Comparison of ENCODE assay signal across 21 cellular contexts in genomic region chr17:8542599-8542998, GRCh38.
"Had no signal": no experiment of that assay in that cellular context is flagged by ENCODE, and none has a peak within 500 bp of the region (broad histone marks: within the 10 kb centered on the region; RNA-seq: fewer than 3 reads in every experiment).

No MANE protein-coding gene starts in this region.

- H3K9ac ChIP-seq: parathyroid adenoma had no signal

- H3K4me3 ChIP-seq: left lung had no signal

- H3K4me1 ChIP-seq: foreskin keratinocyte, left lung, parathyroid adenoma had no signal

- ATAC-seq: activated CD8-positive, alpha-beta T cell treated with anti-CD3 and anti-CD28 coated beads, Interleukin-2, amount 10 ng/mL, durations not matched to agents 7 days and 5 days; activated naive CD8-positive, alpha-beta T cell treated with anti-CD3 and anti-CD28 coated beads, Interleukin-2, amount 50 U/mL, for 24 hours; foreskin keratinocyte; natural killer cell had no signal

- H2AFZ ChIP-seq: parathyroid adenoma had no signal

- H3K27ac ChIP-seq: brain microvascular endothelial cell, foreskin keratinocyte, left lung, neutrophil, parathyroid adenoma had no signal

- H3K9me3 ChIP-seq: left lung, neutrophil had no signal

- H3K27me3 Mint-ChIP-seq: activated CD4-positive, alpha-beta T cell treated with anti-CD3 and anti-CD28 coated beads, Interleukin-2, amount 10 ng/mL, durations not matched to agents 24 days and 14 days; activated naive CD4-positive, alpha-beta T cell treated with anti-CD3 and anti-CD28 coated beads, Interleukin-2, amount 10 ng/mL, durations not matched to agents 7 days and 5 days; activated naive CD8-positive, alpha-beta T cell treated with anti-CD3 and anti-CD28 coated beads, Interleukin-2, amount 50 U/mL, for 24 hours; activated T-cell treated with anti-CD3 and anti-CD28 coated beads, Interleukin-2, amount 50 U/mL, for 24 hours had no signal

- H3K4me3 Mint-ChIP-seq: activated CD4-positive, alpha-beta T cell treated with anti-CD3 and anti-CD28 coated beads, Interleukin-2, amount 10 ng/mL, durations not matched to agents 24 days and 14 days; activated CD8-positive, alpha-beta T cell treated with anti-CD3 and anti-CD28 coated beads, Interleukin-2, amount 10 ng/mL, durations not matched to agents 7 days and 5 days; activated naive CD4-positive, alpha-beta T cell treated with anti-CD3 and anti-CD28 coated beads, Interleukin-2, amount 10 ng/mL, durations not matched to agents 7 days and 5 days; activated naive CD8-positive, alpha-beta T cell treated with anti-CD3 and anti-CD28 coated beads, Interleukin-2, amount 50 U/mL, for 24 hours; activated T-cell treated with anti-CD3 and anti-CD28 coated beads, Interleukin-2, amount 50 U/mL, for 24 hours; dendritic cell treated with granulocyte-macrophage colony-stimulating factor and Interleukin-4, amounts not matched to agents 40 ng/mL and 50 ng/mL, for 4 days; natural killer cell; T-helper 1 cell treated with Interleukin-12 subunit alpha and Interleukin-12 subunit beta and Interleukin-4 antibody, amounts not matched to agents 30 μg/mL and 1 μg/mL, for 36 hours had no signal

- H3K36me3 Mint-ChIP-seq: natural killer cell had no signal

- H3K9me3 Mint-ChIP-seq: activated CD4-positive, alpha-beta T cell treated with anti-CD3 and anti-CD28 coated beads, Interleukin-2, amount 10 ng/mL, durations not matched to agents 24 days and 14 days; activated naive CD4-positive, alpha-beta T cell treated with anti-CD3 and anti-CD28 coated beads, Interleukin-2, amount 10 ng/mL, durations not matched to agents 7 days and 5 days; activated naive CD8-positive, alpha-beta T cell treated with anti-CD3 and anti-CD28 coated beads, Interleukin-2, amount 50 U/mL, for 24 hours; activated T-cell treated with anti-CD3 and anti-CD28 coated beads, Interleukin-2, amount 50 U/mL, for 24 hours; dendritic cell treated with granulocyte-macrophage colony-stimulating factor and Interleukin-4, amounts not matched to agents 40 ng/mL and 50 ng/mL, for 4 days; natural killer cell; T-helper 1 cell treated with Interleukin-12 subunit alpha and Interleukin-12 subunit beta and Interleukin-4 antibody, amounts not matched to agents 30 μg/mL and 1 μg/mL, for 36 hours had no signal

- FAIRE-seq: kidney had no signal

- DNase-seq: activated CD4-positive, alpha-beta T cell treated with anti-CD3 and anti-CD28 coated beads, Interleukin-2, amount 10 ng/mL, durations not matched to agents 24 days and 14 days; activated CD8-positive, alpha-beta T cell treated with anti-CD3 and anti-CD28 coated beads, Interleukin-2, amount 10 ng/mL, durations not matched to agents 7 days and 5 days; activated naive CD4-positive, alpha-beta T cell treated with anti-CD3 and anti-CD28 coated beads, Interleukin-2, amount 10 ng/mL, durations not matched to agents 7 days and 5 days; activated naive CD8-positive, alpha-beta T cell treated with anti-CD3 and anti-CD28 coated beads, Interleukin-2, amount 50 U/mL, for 24 hours; activated T-cell treated with anti-CD3 and anti-CD28 coated beads, Interleukin-2, amount 50 U/mL, for 24 hours; cerebellar nuclear complex; effector memory CD4-positive, alpha-beta T cell; glutamatergic neuron; kidney; left lung; mesendoderm; natural killer cell; stimulated activated CD4-positive, alpha-beta T cell treated with anti-CD3 and anti-CD28 coated beads, Interleukin-2, amount 100 ng/mL, for 24 hours; stimulated activated naive CD4-positive, alpha-beta T cell treated with Interleukin-2 at 50 U/mL for 16 hours; substantia nigra had no signal

- H3K79me2 ChIP-seq: parathyroid adenoma had no signal

- H3K36me3 ChIP-seq: neutrophil had no signal

- H3K27me3 ChIP-seq: brain microvascular endothelial cell, foreskin keratinocyte, left lung had no signal

- H3K27ac Mint-ChIP-seq: activated CD4-positive, alpha-beta T cell treated with anti-CD3 and anti-CD28 coated beads, Interleukin-2, amount 10 ng/mL, durations not matched to agents 24 days and 14 days; activated CD8-positive, alpha-beta T cell treated with anti-CD3 and anti-CD28 coated beads, Interleukin-2, amount 10 ng/mL, durations not matched to agents 7 days and 5 days; activated naive CD4-positive, alpha-beta T cell treated with anti-CD3 and anti-CD28 coated beads, Interleukin-2, amount 10 ng/mL, durations not matched to agents 7 days and 5 days; activated naive CD8-positive, alpha-beta T cell treated with anti-CD3 and anti-CD28 coated beads, Interleukin-2, amount 50 U/mL, for 24 hours; activated T-cell treated with anti-CD3 and anti-CD28 coated beads, Interleukin-2, amount 50 U/mL, for 24 hours; dendritic cell treated with granulocyte-macrophage colony-stimulating factor and Interleukin-4, amounts not matched to agents 40 ng/mL and 50 ng/mL, for 4 days; natural killer cell; T-helper 1 cell treated with Interleukin-12 subunit alpha and Interleukin-12 subunit beta and Interleukin-4 antibody, amounts not matched to agents 30 μg/mL and 1 μg/mL, for 36 hours had no signal

- H3K4me1 Mint-ChIP-seq: activated CD4-positive, alpha-beta T cell treated with anti-CD3 and anti-CD28 coated beads, Interleukin-2, amount 10 ng/mL, durations not matched to agents 24 days and 14 days; activated naive CD4-positive, alpha-beta T cell treated with anti-CD3 and anti-CD28 coated beads, Interleukin-2, amount 10 ng/mL, durations not matched to agents 7 days and 5 days; activated naive CD8-positive, alpha-beta T cell treated with anti-CD3 and anti-CD28 coated beads, Interleukin-2, amount 50 U/mL, for 24 hours; natural killer cell had no signal
